8 cellular contexts compared by ENCODE assay signal in genomic region chr13:32586022-32586900, GRCh38. TPM values are rescaled to one million over a fixed set of nuclear protein-coding genes. Genes with fewer than 3 reads are reported as not detected.
A peak's percentile ranks its signal among the peaks of the same experiment; 100 is the strongest.
DNase-seq lines count a peak whose midpoint lies in the region; ATAC-seq and TF ChIP-seq lines count a peak whose summit lies in the region.

Gene PDS5B, plus strand, starts transcription at chr13:32586452. Its CDS starts 62,321 bp downstream, at chr13:32648773.

- DNase-seq in EH (ENCODE audit: low read depth) (peak; percentile 96), GM23338 (ENCODE audit: low spot score) (peak; percentile 96), RPMI8226 (peak; percentile 92), fibroblast of mammary gland (ENCODE audit: low read depth) (peak; percentile 89)
- peak; percentile 92 to 99 (median 95) for DNase-seq in naive thymus-derived CD8-positive, alpha-beta T cell
- DNase-seq in stimulated activated naive CD4-positive, alpha-beta T cell (lab: John Stamatoyannopoulos, UW): peak; percentile 89 to 97 (median 94)

- H3K4me1 ChIP-seq in GM23338 (ENCODE audit: insufficient read depth): peaks cover 23% of the 10 kb centered on the region

- no peaks in the 10 kb centered on the region for H3K9me2 ChIP-seq in GM23338 (ENCODE audit: insufficient read depth)

- H3K27ac Mint-ChIP-seq in GM23338: peak within 1 kb of the TSS; percentile 94
- H3K27ac Mint-ChIP-seq in activated T-helper 17 cell treated with anti-CD3 and anti-CD28 coated beads, Interleukin-2, amount 50 U/mL, for 72 hours: peak within 1 kb of the TSS; percentile 92
- peak within 1 kb of the TSS; percentile 94 to 98 (median 96) for H3K27ac Mint-ChIP-seq in naive thymus-derived CD8-positive, alpha-beta T cell

- H3K36me3 Mint-ChIP-seq in GM23338 (ENCODE audit: low read depth): no peaks in the 10 kb centered on the region; the same call in 2 of the 3 replicates
- peaks cover 8% of the 10 kb centered on the region for H3K36me3 Mint-ChIP-seq in activated T-helper 17 cell treated with anti-CD3 and anti-CD28 coated beads, Interleukin-2, amount 50 U/mL, for 72 hours (ENCODE audit: low read depth)
- H3K36me3 Mint-ChIP-seq in naive thymus-derived CD8-positive, alpha-beta T cell: no peaks in the 10 kb centered on the region

- H3F3A ChIP-seq in GM23338 (replicated peaks; ENCODE audit: low read depth): no peaks in the 10 kb centered on the region

- peaks cover 10% of the 10 kb centered on the region; the same call in 1 of the 2 replicates for H4K20me1 ChIP-seq in GM23338 (replicated peaks; ENCODE audit: insufficient read depth)

- H3K4me3 ChIP-seq in GM23338 (peak within 1 kb of the TSS; percentile 89), fibroblast of mammary gland (ENCODE audit: control insufficient read depth, low read depth, low read length) (peak within 1 kb of the TSS; percentile 70)

- H3K4me2 ChIP-seq in GM23338: peak within 1 kb of the TSS; percentile 91

- peaks cover 10% of the 10 kb centered on the region for H3K27me3 Mint-ChIP-seq in GM23338 (ENCODE audit: insufficient read depth, low read depth, poor library complexity)
- no peaks in the 10 kb centered on the region for H3K27me3 Mint-ChIP-seq in activated T-helper 17 cell treated with anti-CD3 and anti-CD28 coated beads, Interleukin-2, amount 50 U/mL, for 72 hours
- no peaks in the 10 kb centered on the region for H3K27me3 Mint-ChIP-seq in naive thymus-derived CD8-positive, alpha-beta T cell

- H3K4me1 Mint-ChIP-seq in GM23338: peaks cover 29% of the 10 kb centered on the region
- peaks cover 33% of the 10 kb centered on the region for H3K4me1 Mint-ChIP-seq in activated T-helper 17 cell treated with anti-CD3 and anti-CD28 coated beads, Interleukin-2, amount 50 U/mL, for 72 hours
- peaks cover 27 to 42% (median 41%) of the 10 kb centered on the region in 4 donors for H3K4me1 Mint-ChIP-seq in naive thymus-derived CD8-positive, alpha-beta T cell

- peak within 1 kb of the TSS; percentile 64 for H2AFZ ChIP-seq in GM23338

- no peaks in the 10 kb centered on the region for H3K27me3 ChIP-seq in GM23338 (ENCODE audit: insufficient read depth)

- peak; percentile 89 for ATAC-seq in GM23338
- peak; percentile 94 for ATAC-seq in activated T-helper 17 cell treated with anti-CD3 and anti-CD28 coated beads, Interleukin-2, amount 50 U/mL, for 72 hours (replicated peaks)
- peak; percentile 88 to 91 for ATAC-seq in naive thymus-derived CD8-positive, alpha-beta T cell

- H3K4me3 Mint-ChIP-seq in GM23338: peak within 1 kb of the TSS; percentile 86
- H3K4me3 Mint-ChIP-seq in activated T-helper 17 cell treated with anti-CD3 and anti-CD28 coated beads, Interleukin-2, amount 50 U/mL, for 72 hours: peak within 1 kb of the TSS; percentile 92
- peak within 1 kb of the TSS; percentile 93 to 99 (median 97) for H3K4me3 Mint-ChIP-seq in naive thymus-derived CD8-positive, alpha-beta T cell

- H3K9me3 Mint-ChIP-seq in GM23338: no peaks in the 10 kb centered on the region
- H3K9me3 Mint-ChIP-seq in activated T-helper 17 cell treated with anti-CD3 and anti-CD28 coated beads, Interleukin-2, amount 50 U/mL, for 72 hours: no peaks in the 10 kb centered on the region
- H3K9me3 Mint-ChIP-seq in naive thymus-derived CD8-positive, alpha-beta T cell: peaks cover 0 to 2% (median 0%) of the 10 kb centered on the region in 9 donors

- H3K36me3 ChIP-seq in GM23338 (ENCODE audit: insufficient read depth): no peaks in the 10 kb centered on the region

- H3K79me2 ChIP-seq in GM23338 (replicated peaks; ENCODE audit: insufficient read depth): peaks cover 41% of the 10 kb centered on the region

- H3K27ac ChIP-seq in GM23338 (ENCODE audit: low read depth): peak within 1 kb of the TSS; percentile 97

- peak; percentile 60 to 89 for TF ChIP-seq CTCF in GM23338 (conservative IDR thresholded peaks at IDR 0.05; ENCODE audit: low read depth in 2 of 2)
- peak; percentile 85 for TF ChIP-seq CTCF in LNCAP (IDR thresholded peaks at IDR 0.05)
- TF ChIP-seq CTCF in fibroblast of mammary gland (conservative IDR thresholded peaks at IDR 0.05; ENCODE audit: control insufficient read depth, insufficient read depth, low read depth, low read length): no peak

- POLR2A ChIA-PET in naive thymus-derived CD8-positive, alpha-beta T cell (lab: Charles Lee): interaction anchor here (0.8 to 1.7 kb wide), 16 partner anchors 48 to 1137 kb away, joined by 3 to 10 read pairs (median 4); partner anchors contain the start of genes BRCA2, N4BP2L1, N4BP2L2 and ZAR1L

TF ChIP-seq in GM23338, 12 proteins besides CTCF, POLR2A, EP300 and RAD21:
- TF ChIP-seq POLR2AphosphoS5 (IDR thresholded peaks at IDR 0.05; ENCODE audit: low read depth) (peak; percentile 70), EZH2phosphoT487 (IDR thresholded peaks at IDR 0.05; ENCODE audit: unreplicated experiment) (no peak), CREB1 (CRISPR knock-in tag; IDR thresholded peaks at IDR 0.05; ENCODE audit: low read depth) (peak; percentile 49; the same call in 1 of the 2 replicates)
TF ChIP-seq in GM23338: peak in this region for 2.

RNA-seq across cellular contexts. Expression of gene PDS5B, which starts in this region (rescaled TPM):
- total RNA-seq in GM23338 (2014; rRNA removed; shearing (Covaris generic)): 43.9 and 44.2 TPM in 2 replicates
- polyA plus RNA-seq in GM23338 (2016; fragmentation: Nextera tagmentation; extraction: Ambion mirVana): 35.8 and 46.5 TPM in 2 replicates
- total RNA-seq in activated T-helper 17 cell treated with anti-CD3 and anti-CD28 coated beads, Interleukin-2, amount 50 U/mL, for 72 hours: 10 to 100 TPM; 55.6 to 62.2 TPM
- total RNA-seq in naive thymus-derived CD8-positive, alpha-beta T cell: 10 to 100 TPM; 68.1 to 71.6 TPM
- polyA plus RNA-seq in naive thymus-derived CD8-positive, alpha-beta T cell: 10 to 100 TPM; 32.0 to 38.1 (median 34.7) TPM

Comparison
In these comparisons a context has a peak if more than half of its experiments do, and no peak if none do; other contexts are left out.
1. Peak in every context shown above with its lines: DNase-seq, ATAC-seq, H3K4me3 ChIP-seq and H3K27ac ChIP-seq.